ENCODE assay signal across 8 cellular contexts in the genomic region with DNA sequence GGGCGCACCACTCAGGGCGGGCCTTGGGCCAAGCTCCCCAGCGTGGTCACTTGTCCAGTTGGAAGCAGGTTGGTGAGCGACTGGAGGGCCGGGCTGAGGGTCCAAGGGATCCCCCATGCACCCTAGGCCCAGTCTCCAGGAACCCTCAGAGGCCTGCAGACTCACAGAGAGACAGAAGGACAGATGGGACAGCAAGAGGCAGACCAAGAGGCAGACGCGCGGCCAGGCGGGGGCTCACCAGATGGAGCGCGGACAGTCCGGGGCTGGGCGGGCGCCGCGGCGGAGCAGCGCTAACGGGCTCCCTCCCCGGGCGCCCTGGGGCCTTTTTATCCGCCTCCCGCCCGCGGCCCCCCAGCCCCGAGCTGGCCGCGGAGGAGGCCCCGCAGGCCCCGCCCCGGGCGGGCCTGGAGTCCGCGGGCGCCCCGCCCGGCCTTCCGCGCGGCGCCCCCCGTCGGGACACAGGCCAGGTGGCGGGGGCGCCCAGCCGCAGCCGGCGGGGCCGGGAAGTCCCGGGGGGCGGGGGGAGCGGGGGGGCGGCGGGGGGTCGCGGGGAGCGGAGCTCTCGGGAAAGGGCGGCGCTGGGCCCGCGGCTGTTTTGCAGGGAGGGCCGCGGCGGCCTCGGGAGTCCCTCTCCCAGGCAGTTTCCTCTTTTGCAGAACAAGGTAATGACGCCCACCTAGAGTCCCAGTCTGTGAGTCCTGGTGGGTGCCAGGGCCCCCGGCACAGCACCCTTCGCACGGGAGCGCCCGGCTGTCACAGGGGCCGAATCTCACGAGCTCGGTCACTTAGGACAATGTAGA. TPM values are rescaled to one million over a fixed set of nuclear protein-coding genes. Genes with fewer than 3 reads are reported as not detected.
A peak's percentile ranks its signal among the peaks of the same experiment; 100 is the strongest.
DNase-seq lines count a peak whose midpoint lies in the region; ATAC-seq and TF ChIP-seq lines count a peak whose summit lies in the region.

LOXL4 (minus strand) TSS at position 301 of the 800 bp plus-strand sequence. CDS start 5,175 bp downstream, outside the sequence.

- H3K4me3 ChIP-seq in choroid plexus epithelial cell (ENCODE audit: low read depth, low read length) = peak within 1 kb of the TSS; percentile 57
- peak within 1 kb of the TSS in 2 of 3 donors; percentile 39 to 57 for H3K4me3 ChIP-seq in liver (ENCODE audit: low read depth in 1 of 3, low read length in 3 of 3)
- H3K4me3 ChIP-seq in tibial artery = peak within 1 kb of the TSS; percentile 53 to 60

- intact Hi-C loops in tibial artery (cut with DNase I; ENCODE audit: low total_unique reads) = loop anchor here (10.0 kb wide), 1 partner anchor 147 kb away; the partner anchor contains the start of gene PYROXD2

- DNase-seq in NCI-H524 (lab: John Stamatoyannopoulos, UW) = peak; percentile 50 to 56
- no peak for DNase-seq in NCI-H524 treated with DMSO at 0.1 percent for 48 hours (lab: John Stamatoyannopoulos, UW)
- peak; percentile 33 for DNase-seq in NCI-H2227 (lab: John Stamatoyannopoulos, UW; ENCODE audit: unreplicated experiment)
- peak; percentile 31 for DNase-seq in choroid plexus epithelial cell (ENCODE audit: low read depth)
- no peak for DNase-seq in tibial artery
- DNase-seq in T-helper 9 cell = no peak

- ATAC-seq in HG03175 (IDR thresholded peaks at IDR 0.05; ENCODE audit: unreplicated experiment) = no peak

- H3K36me3 ChIP-seq in liver (ENCODE audit: control insufficient read depth in 4 of 4, insufficient read depth in 3 of 4, low read depth in 1 of 4, low read length in 3 of 4) (no peaks in the 10 kb centered on the region), tibial artery (no peaks in the 10 kb centered on the region)

- peaks cover 0 to 3% (median 0%) of the 10 kb centered on the region in 4 donors for H3K27me3 ChIP-seq in liver (ENCODE audit: control insufficient read depth in 4 of 4, insufficient read depth in 4 of 4, low read length in 3 of 4)
- no peaks in the 10 kb centered on the region for H3K27me3 ChIP-seq in tibial artery

- H3K9me3 ChIP-seq in liver (ENCODE audit: control insufficient read depth in 4 of 4, low read length in 3 of 4) (no peaks in the 10 kb centered on the region), tibial artery (no peaks in the 10 kb centered on the region)

- TF ChIP-seq RAD21 in liver (IDR thresholded peaks at IDR 0.05) = no peak

- H3K9ac ChIP-seq in liver (ENCODE audit: low read depth in 1 of 2, low read length in 2 of 2) = no peak within 1 kb of the TSS

- H3K4me1 ChIP-seq in liver (ENCODE audit: control insufficient read depth in 4 of 4, insufficient read depth in 4 of 4, low read length in 3 of 4) (peaks cover 0 to 15% (median 3%) of the 10 kb centered on the region in 4 donors), tibial artery (peaks cover 0 to 50% (median 39%) of the 10 kb centered on the region in 4 donors)

- peak within 1 kb of the TSS; percentile 8 to 39 for H3K27ac ChIP-seq in liver (ENCODE audit: low read depth in 1 of 2, low read length in 2 of 2)
- peak within 1 kb of the TSS; percentile 94 for H3K27ac ChIP-seq in tibial artery

- WGBS in liver = 4% methylated on average over 75 of the region's 75 CpGs

- TF ChIP-seq CTCF in choroid plexus epithelial cell (conservative IDR thresholded peaks at IDR 0.05; ENCODE audit: low read depth, low read length) = no peak
- TF ChIP-seq CTCF in liver (IDR thresholded peaks at IDR 0.05; ENCODE audit: low read depth, low read length, missing input control) = no peak
- TF ChIP-seq CTCF in tibial artery (IDR thresholded peaks at IDR 0.05) = no peak

TF ChIP-seq in liver, 16 proteins besides CTCF, POLR2A, EP300 and RAD21:
- TF ChIP-seq FOXA2 (IDR thresholded peaks at IDR 0.05) = no peak

RNA-seq across cellular contexts. Expression of gene LOXL4, which starts in this region (rescaled TPM):
- 10 to 100 TPM in 1 of 2 donors, under 1 TPM in 1; 0.84 to 18.5 TPM for total RNA-seq in liver
- 1 to 10 TPM in 1 of 2 donors, under 1 TPM in 1; 0.38 to 1.2 TPM for polyA plus RNA-seq in liver

Comparison
In these comparisons a context has a peak if more than half of its experiments do, and no peak if none do; other contexts are left out.
1. DNase-seq: peak in NCI-H524 (2 of 2), NCI-H2227 (single experiment) and choroid plexus epithelial cell (single experiment); none in NCI-H524 treated with DMSO at 0.1 percent for 48 hours (single experiment), tibial artery (0 of 2) and T-helper 9 cell (single experiment).
2. Peak in every context shown above with its lines, with median percentiles within 50 percentile points of each other: H3K4me3 ChIP-seq.